In the genomic region with DNA sequence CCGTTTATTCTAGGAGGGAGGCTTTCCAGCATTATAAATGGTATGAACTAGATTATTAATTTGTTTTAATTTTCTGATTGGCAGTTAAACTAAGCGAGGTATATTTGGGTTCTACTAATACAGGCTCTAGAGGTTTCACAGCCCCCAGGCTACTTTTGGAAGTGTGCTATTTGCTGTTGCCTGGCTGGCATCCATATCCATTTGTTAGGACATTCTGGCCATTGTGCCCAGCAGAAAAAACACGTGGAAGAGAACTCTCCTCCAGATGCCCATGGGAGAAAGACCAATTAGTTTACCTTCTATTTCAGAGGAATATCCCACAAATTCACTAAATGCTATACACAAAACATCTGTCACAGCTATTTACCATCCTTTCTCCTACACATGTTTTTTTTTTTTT, we compare ENCODE assay signal across 20 cellular contexts. TPM values are rescaled to one million over a fixed set of nuclear protein-coding genes. Genes with fewer than 3 reads are reported as not detected.
DNase-seq lines count a peak whose midpoint lies in the region; ATAC-seq and TF ChIP-seq lines count a peak whose summit lies in the region.
"Had no signal": no experiment of that assay in that cellular context is flagged by ENCODE, and none has a peak within 500 bp of the region (broad histone marks: within the 10 kb centered on the region; RNA-seq: fewer than 3 reads in every experiment).

No MANE protein-coding gene starts in this region.

- ATAC-seq in Right ventricle myocardium inferior: peak; percentile 56
- peak; percentile 30 to 47 for ATAC-seq in left cardiac atrium
- ATAC-seq in right lobe of liver: peak; percentile 49 to 72 (median 61)
- no peak for ATAC-seq in GM19452 (IDR thresholded peaks at IDR 0.05; ENCODE audit: unreplicated experiment)
- ATAC-seq in GM21717 (IDR thresholded peaks at IDR 0.05; ENCODE audit: unreplicated experiment): no peak

- WGBS in right lobe of liver (ENCODE audit: insufficient coverage, low coverage, low lambda C conversion rate, missing lambda C conversion rate): 39% methylated on average over 3 of the region's 3 CpGs
- 80 to 82% methylated on average over 3 of the region's 3 CpGs for WGBS in lower leg skin, 2 donors

- H3K4me3 ChIP-seq in right lobe of liver: no peak overlapping the region
- H3K4me3 ChIP-seq in lower leg skin (ENCODE audit: low read depth, poor library complexity, severe bottlenecking): no peak overlapping the region

- DNase-seq in Right ventricle myocardium inferior (ENCODE audit: missing footprints) (no peak), cardiac septum (ENCODE audit: low spot score) (no peak), left cardiac atrium (no peak), right lobe of liver (peak in 1 of 3 donors; percentile 67), NCI-H1048 (lab: John Stamatoyannopoulos, UW) (no peak), lower leg skin (ENCODE audit: low spot score in 2 of 2) (no peak)
- DNase-seq: 8988T; Caco-2; CD4-positive, CD25-positive, alpha-beta regulatory T cell; EL; H7; HFFc6; KG1; NCI-H1694 treated with DMSO at 0.1 percent for 48 hours; NCI-H774; OCI-M1 had no signal

- peaks cover 0 to 8% (median 2%) of the 10 kb centered on the region in 4 donors for H3K36me3 ChIP-seq in right lobe of liver

- H3K4me1 ChIP-seq in right lobe of liver: peaks cover 0 to 58% (median 17%) of the 10 kb centered on the region in 4 donors
- H3K4me1 ChIP-seq: Caco-2 had no signal

- TF ChIP-seq POLR2A in right lobe of liver (IDR thresholded peaks at IDR 0.05): no peak
- no peak for TF ChIP-seq POLR2A in lower leg skin (IDR thresholded peaks at IDR 0.05)

- no peaks in the 10 kb centered on the region for H3K27me3 ChIP-seq in right lobe of liver

- H3K27ac ChIP-seq in right lobe of liver: peak overlapping the region in 2 of 3 donors; percentile 59 to 72

- no peaks in the 10 kb centered on the region for H3K9me3 ChIP-seq in right lobe of liver
- H3K9me3 ChIP-seq: Caco-2 had no signal

- intact Hi-C loops in Right ventricle myocardium inferior (cut with DNase I): no loop called here
- intact Hi-C loops in cardiac septum (cut with DNase I): no loop called here
- intact Hi-C loops in left cardiac atrium (cut with DNase I): no loop called here
- intact Hi-C loops in right lobe of liver (cut with DNase I): no loop called here
- intact Hi-C loops in lower leg skin (cut with DNase I; ENCODE audit: low total_unique reads): no loop called here

- no peak for TF ChIP-seq CTCF in right lobe of liver (IDR thresholded peaks at IDR 0.05)
- no peak for TF ChIP-seq CTCF in lower leg skin (IDR thresholded peaks at IDR 0.05)

RNA-seq across cellular contexts. Expression of a gene that starts 29.3 kb away (rescaled TPM):
- total RNA-seq in Right ventricle myocardium inferior: 13.7 TPM
- total RNA-seq in cardiac septum: 10.3 TPM
- total RNA-seq in left cardiac atrium: 10 to 100 TPM; 15.1 to 16.4 TPM
- 10 to 100 TPM; 23.2 to 32.9 (median 27.2) TPM for total RNA-seq in right lobe of liver
- total RNA-seq in lower leg skin: 10 to 100 TPM; 14.2 to 20.4 (median 16.4) TPM

RNA-seq across cellular contexts. Expression of a gene that starts 39.4 kb away (rescaled TPM):
- total RNA-seq in Right ventricle myocardium inferior (1.7 TPM), cardiac septum (0.57 TPM), left cardiac atrium (under 1 TPM; 0.65 to 0.71 TPM), right lobe of liver (1 to 10 TPM in 4 of 6 experiments, under 1 TPM in 2; 0.25 to 2.2 (median 1.4) TPM), lower leg skin (1 to 10 TPM in 1 of 4 donors, under 1 TPM in 2, not detected in 1; 0.16 to 1.4 (median 0.61) TPM)
- total RNA-seq: B cell; Caco-2; CD4-positive, CD25-positive, alpha-beta regulatory T cell; NCI-H460 had no signal

Comparison
In these comparisons a context has a peak if more than half of its experiments do, and no peak if none do; other contexts are left out.
1. ATAC-seq: peak in Right ventricle myocardium inferior (single experiment), left cardiac atrium (2 of 2) and right lobe of liver (4 of 4); none in GM19452 (single experiment) and GM21717 (single experiment).